Comparison of ENCODE assay signal across 1 cellular context in genomic region chr10:132704008-132704814, GRCh38.
TF ChIP-seq lines count a peak whose summit lies in the region.

No MANE protein-coding gene starts in this region.

TF ChIP-seq in HepG2, 621 proteins besides CTCF, POLR2A, EP300 and RAD21 (continued from another document):
- TF ChIP-seq ARHGAP35 (CRISPR knock-in tag; IDR thresholded peaks at IDR 0.05; ENCODE audit: borderline replicate concordance), result no peak
- no peak for TF ChIP-seq SP140L (CRISPR knock-in tag; IDR thresholded peaks at IDR 0.05; ENCODE audit: borderline replicate concordance)
- TF ChIP-seq ZHX1 (CRISPR knock-in tag; IDR thresholded peaks at IDR 0.05; ENCODE audit: low read depth), result no peak
- no peak for TF ChIP-seq ZNF629 (CRISPR knock-in tag; conservative IDR thresholded peaks at IDR 0.05)
- no peak for TF ChIP-seq ARID4A (CRISPR knock-in tag; IDR thresholded peaks at IDR 0.05; ENCODE audit: borderline replicate concordance)
- TF ChIP-seq ETV6 (CRISPR knock-in tag; conservative IDR thresholded peaks at IDR 0.05), result no peak
- TF ChIP-seq ZNF337 (CRISPR knock-in tag; IDR thresholded peaks at IDR 0.05; ENCODE audit: borderline replicate concordance, low read depth), result no peak
- TF ChIP-seq ZMAT3 (CRISPR knock-in tag; conservative IDR thresholded peaks at IDR 0.05), result no peak
- TF ChIP-seq ZNF512 (CRISPR knock-in tag; IDR thresholded peaks at IDR 0.05), result no peak
- TF ChIP-seq ZFP41 (CRISPR knock-in tag; IDR thresholded peaks at IDR 0.05; ENCODE audit: borderline replicate concordance), result no peak
- no peak for TF ChIP-seq HMGA1 (CRISPR knock-in tag; conservative IDR thresholded peaks at IDR 0.05)
- TF ChIP-seq NONO (IDR thresholded peaks at IDR 0.05), result no peak
- TF ChIP-seq NONO (CRISPR knock-in tag; conservative IDR thresholded peaks at IDR 0.05), result no peak
